Comparison of ENCODE assay signal across 1 cellular context in genomic region chr7:92682324-92682723, GRCh38.
TF ChIP-seq lines count a peak whose summit lies in the region.

No MANE protein-coding gene starts in this region.

TF ChIP-seq in HepG2, 621 proteins besides CTCF, POLR2A, EP300 and RAD21 (continued from another document):
- TF ChIP-seq ZUFSP (CRISPR knock-in tag; IDR thresholded peaks at IDR 0.05; ENCODE audit: borderline replicate concordance) (no peak), LCORL (IDR thresholded peaks at IDR 0.05) (no peak), LCORL (CRISPR knock-in tag; IDR thresholded peaks at IDR 0.05) (0 out of 2 replicates have a peak, but pooled peaks have one; percentile 24), GATA4 (IDR thresholded peaks at IDR 0.05; ENCODE audit: borderline replicate concordance, low read depth) (no peak), GABPB1 (CRISPR knock-in tag; IDR thresholded peaks at IDR 0.05) (no peak), BRD4 (CRISPR knock-in tag; IDR thresholded peaks at IDR 0.05) (no peak), GATAD2A (CRISPR knock-in tag; IDR thresholded peaks at IDR 0.05) (no peak), MBNL3 (CRISPR knock-in tag; conservative IDR thresholded peaks at IDR 0.05) (no peak), ZNF709 (CRISPR knock-in tag; IDR thresholded peaks at IDR 0.05) (no peak), HNF4A (CRISPR knock-in tag; IDR thresholded peaks at IDR 0.05) (peak; percentile 13; the same call in 1 of the 2 replicates), GMEB2 (CRISPR knock-in tag; IDR thresholded peaks at IDR 0.05; ENCODE audit: low read depth) (no peak), ZNF75D (CRISPR knock-in tag; IDR thresholded peaks at IDR 0.05; ENCODE audit: borderline replicate concordance) (no peak), ERF (CRISPR knock-in tag; IDR thresholded peaks at IDR 0.05) (no peak), ZNF546 (CRISPR knock-in tag; conservative IDR thresholded peaks at IDR 0.05) (no peak), ZFY (CRISPR knock-in tag; IDR thresholded peaks at IDR 0.05) (0 out of 2 replicates have a peak, but pooled peaks have one; percentile 21), PTBP1 (IDR thresholded peaks at IDR 0.05; ENCODE audit: low read depth, low read length, poor library complexity, severe bottlenecking) (no peak), ZNF720 (CRISPR knock-in tag; IDR thresholded peaks at IDR 0.05) (no peak), RFX1 (IDR thresholded peaks at IDR 0.05) (no peak), TAF1 (CRISPR knock-in tag; IDR thresholded peaks at IDR 0.05) (no peak), ZFX (CRISPR knock-in tag; IDR thresholded peaks at IDR 0.05; ENCODE audit: low read depth) (peak; percentile 25; the same call in 1 of the 2 replicates), ZKSCAN1 (IDR thresholded peaks at IDR 0.05; ENCODE audit: low read length) (no peak), MTA1 (CRISPR knock-in tag; IDR thresholded peaks at IDR 0.05; ENCODE audit: borderline replicate concordance) (no peak), U2AF1 (optimal IDR thresholded peaks at IDR 0.05; ENCODE audit: low read depth, low read length) (no peak), GATAD1 (CRISPR knock-in tag; IDR thresholded peaks at IDR 0.05) (no peak), DBP (CRISPR knock-in tag; IDR thresholded peaks at IDR 0.05; ENCODE audit: not compliant biosample characterization) (no peak), MNT (IDR thresholded peaks at IDR 0.05) (peak; percentile 31; the same call in 1 of the 2 replicates), ZMYM4 (CRISPR knock-in tag; IDR thresholded peaks at IDR 0.05) (no peak)
